In genomic region chr16:56625943-56626654, GRCh38 we compare ENCODE assay signal across 8 cellular contexts. TPM values are rescaled to one million over a fixed set of nuclear protein-coding genes. Genes with fewer than 3 reads are reported as not detected.
DNase-seq lines count a peak whose midpoint lies in the region; ATAC-seq and TF ChIP-seq lines count a peak whose summit lies in the region.

No MANE protein-coding gene starts in this region.

- no peak for DNase-seq in CD8-positive, alpha-beta T cell
- peak; percentile 99 for DNase-seq in MG63
- DNase-seq in dorsolateral prefrontal cortex: no peak
- DNase-seq in mucosa of descending colon: peak in 2 of 3 donors; percentile 60 to 63
- DNase-seq in CD1c-positive myeloid dendritic cell (ENCODE audit: extremely low spot score): no peak
- no peak for DNase-seq in GM19240 (ENCODE audit: insufficient read length, low spot score)

- ATAC-seq in CD8-positive, alpha-beta T cell: peak; percentile 10
- peak; percentile 65 for ATAC-seq in mucosa of descending colon
- ATAC-seq in GM18519 (IDR thresholded peaks at IDR 0.05; ENCODE audit: low FRiP score, unreplicated experiment): no peak
- ATAC-seq in HG03565 (IDR thresholded peaks at IDR 0.05; ENCODE audit: unreplicated experiment): no peak

- CTCF ChIA-PET in CD8-positive, alpha-beta T cell (lab: Charles Lee): interaction anchor here (1.1 to 1.9 kb wide), 2 partner anchors 50 to 76 kb away, joined by 3 to 4 read pairs; no protein-coding TSS in a partner anchor

- intact Hi-C loops in CD8-positive, alpha-beta T cell (cut with DNase I, micrococcal nuclease): loop anchor here (1.0 to 2.0 kb wide), 2 partner anchors 16 to 17 kb away; partner anchors contain the start of gene MT2A (in 1 of the 2)
- intact Hi-C loops in dorsolateral prefrontal cortex (cut with DNase I): loop anchor here in 1 of 2 donors (2.0 kb wide), 1 partner anchor 17 kb away; the partner anchor contains the start of gene MT2A
- intact Hi-C loops in mucosa of descending colon (cut with DNase I, micrococcal nuclease): no loop called here

- no peaks in the 10 kb centered on the region for H3K36me3 Mint-ChIP-seq in CD8-positive, alpha-beta T cell

- H3K36me3 ChIP-seq in CD8-positive, alpha-beta T cell (ENCODE audit: insufficient read depth, low read length): no peaks in the 10 kb centered on the region
- H3K36me3 ChIP-seq in MG63 (no peaks in the 10 kb centered on the region), mucosa of descending colon (ENCODE audit: low read depth) (no peaks in the 10 kb centered on the region)

- peak overlapping the region; percentile 90 for H3K4me3 Mint-ChIP-seq in CD8-positive, alpha-beta T cell

- peak overlapping the region; percentile 57 for H3K27ac Mint-ChIP-seq in CD8-positive, alpha-beta T cell

- peak overlapping the region; percentile 84 for H3K4me3 ChIP-seq in CD8-positive, alpha-beta T cell (ENCODE audit: low read depth, low read length)
- H3K4me3 ChIP-seq in MG63 (peak overlapping the region; percentile 49), dorsolateral prefrontal cortex (peak overlapping the region; percentile 47 to 82 (median 69)), mucosa of descending colon (no peak overlapping the region)

- peaks cover 17% of the 10 kb centered on the region for H3K27me3 Mint-ChIP-seq in CD8-positive, alpha-beta T cell (ENCODE audit: low read depth)

- no peak for TF ChIP-seq CTCF in CD8-positive, alpha-beta T cell (IDR thresholded peaks at IDR 0.05)
- TF ChIP-seq CTCF in dorsolateral prefrontal cortex (IDR thresholded peaks at IDR 0.05 in 54 of 56, conservative IDR thresholded peaks at IDR 0.05 in 2 of 56; ENCODE audit: low read depth in 1 of 56, partially characterized antibody in 56 of 56): no peak
- TF ChIP-seq CTCF in mucosa of descending colon (IDR thresholded peaks at IDR 0.05): no peak

- H3K9me3 Mint-ChIP-seq in CD8-positive, alpha-beta T cell: no peaks in the 10 kb centered on the region

- H3K27me3 ChIP-seq in CD8-positive, alpha-beta T cell (ENCODE audit: insufficient read depth, low read length): no peaks in the 10 kb centered on the region
- H3K27me3 ChIP-seq in MG63 (no peaks in the 10 kb centered on the region), dorsolateral prefrontal cortex (peaks cover 0 to 3% (median 0%) of the 10 kb centered on the region in 45 donors)

- peaks cover 17% of the 10 kb centered on the region for H3K4me1 ChIP-seq in CD8-positive, alpha-beta T cell (ENCODE audit: insufficient read depth, low read length)
- peaks cover 5% of the 10 kb centered on the region for H3K4me1 ChIP-seq in mucosa of descending colon (ENCODE audit: low read depth)

- H3K27ac ChIP-seq in CD8-positive, alpha-beta T cell (ENCODE audit: low read depth, low read length): peak overlapping the region; percentile 24
- peak overlapping the region in 57 of 59 donors; percentile 47 to 94 (median 84) for H3K27ac ChIP-seq in dorsolateral prefrontal cortex

- peaks cover 12% of the 10 kb centered on the region for H3K4me1 Mint-ChIP-seq in CD8-positive, alpha-beta T cell (ENCODE audit: low read depth)

- POLR2A ChIA-PET in CD8-positive, alpha-beta T cell (lab: Charles Lee): interaction anchor here (0.8 to 1.5 kb wide), 6 partner anchors 10 to 57 kb away, joined by 3 to 5 read pairs (median 4); no protein-coding TSS in a partner anchor

- no peaks in the 10 kb centered on the region for H3K9me3 ChIP-seq in CD8-positive, alpha-beta T cell (ENCODE audit: low read length)
- no peaks in the 10 kb centered on the region for H3K9me3 ChIP-seq in MG63
- H3K9me3 ChIP-seq in mucosa of descending colon: no peaks in the 10 kb centered on the region

RNA-seq across cellular contexts. Expression of gene MT1E, which starts 0.5 kb away (rescaled TPM):
- total RNA-seq in CD8-positive, alpha-beta T cell: 1 to 10 TPM; 3.0 to 5.5 TPM
- total RNA-seq in MG63 (2014; rRNA removed; shearing (Covaris generic); ENCODE audit: low replicate concordance): 49.5 and 203 TPM in 2 replicates
- total RNA-seq in dorsolateral prefrontal cortex: 100 to 1,000 TPM; 100 to 796 (median 251) TPM
- 100 to 1,000 TPM in 2 of 3 donors, 10 to 100 TPM in 1; 86.6 to 343 (median 237) TPM for total RNA-seq in mucosa of descending colon

RNA-seq across cellular contexts. Expression of gene MT1M, which starts 6.4 kb away (rescaled TPM):
- total RNA-seq in CD8-positive, alpha-beta T cell: not detected
- 5.2 and 26.7 TPM in 2 replicates for total RNA-seq in MG63 (2014; rRNA removed; shearing (Covaris generic); ENCODE audit: low replicate concordance)
- 100 to 1,000 TPM in 20 of 120 experiments, 10 to 100 TPM in 100; 16.9 to 238 (median 60.1) TPM for total RNA-seq in dorsolateral prefrontal cortex
- 10 to 100 TPM in 2 of 3 donors, 1 to 10 TPM in 1; 9.5 to 40.0 (median 23.3) TPM for total RNA-seq in mucosa of descending colon

RNA-seq across cellular contexts. Expression of gene MT1A, which starts 12.4 kb away (rescaled TPM):
- not detected for total RNA-seq in CD8-positive, alpha-beta T cell
- not detected in 2 replicates for total RNA-seq in MG63 (2014; rRNA removed; shearing (Covaris generic); ENCODE audit: low replicate concordance)
- total RNA-seq in dorsolateral prefrontal cortex (10 to 100 TPM in 28 of 120 experiments, 1 to 10 TPM in 79, under 1 TPM in 1, not detected in 12; 0.93 to 64.6 (median 6.1) TPM), mucosa of descending colon (1 to 10 TPM; 4.5 to 9.7 (median 8.9) TPM)

RNA-seq across cellular contexts. Expression of gene MT2A, which starts 17.7 kb away (rescaled TPM):
- total RNA-seq in CD8-positive, alpha-beta T cell: 10 to 100 TPM; 71.0 to 95.7 TPM
- total RNA-seq in MG63 (2014; rRNA removed; shearing (Covaris generic); ENCODE audit: low replicate concordance): 115 and 538 TPM in 2 replicates
- total RNA-seq in dorsolateral prefrontal cortex (1,000 to 10,000 TPM in 1 of 120 experiments, 100 to 1,000 TPM in 119; 138 to 1,007 (median 334) TPM), mucosa of descending colon (100 to 1,000 TPM in 2 of 3 donors, 10 to 100 TPM in 1; 100.0 to 211 (median 206) TPM)

RNA-seq across cellular contexts. Expression of gene MT1B, which starts 25.6 kb away (rescaled TPM):
- not detected for total RNA-seq in CD8-positive, alpha-beta T cell
- not detected in 2 replicates for total RNA-seq in MG63 (2014; rRNA removed; shearing (Covaris generic); ENCODE audit: low replicate concordance)
- total RNA-seq in dorsolateral prefrontal cortex: not detected
- not detected for total RNA-seq in mucosa of descending colon

Comparison
In these comparisons a context has a peak if more than half of its experiments do, and no peak if none do; other contexts are left out.
1. ATAC-seq: peak in CD8-positive, alpha-beta T cell (single experiment) and mucosa of descending colon (single experiment); none in GM18519 (single experiment) and HG03565 (single experiment).
2. DNase-seq: peak in MG63 (single experiment) and mucosa of descending colon (2 of 3); none in CD8-positive, alpha-beta T cell (0 of 7), dorsolateral prefrontal cortex (0 of 10), CD1c-positive myeloid dendritic cell (single experiment) and GM19240 (single experiment).
3. intact Hi-C loops: an anchor here in CD8-positive, alpha-beta T cell (1.0 to 2.0 kb wide); none called in mucosa of descending colon.